ENCODE assay signal across 38 cellular contexts in the genomic region with DNA sequence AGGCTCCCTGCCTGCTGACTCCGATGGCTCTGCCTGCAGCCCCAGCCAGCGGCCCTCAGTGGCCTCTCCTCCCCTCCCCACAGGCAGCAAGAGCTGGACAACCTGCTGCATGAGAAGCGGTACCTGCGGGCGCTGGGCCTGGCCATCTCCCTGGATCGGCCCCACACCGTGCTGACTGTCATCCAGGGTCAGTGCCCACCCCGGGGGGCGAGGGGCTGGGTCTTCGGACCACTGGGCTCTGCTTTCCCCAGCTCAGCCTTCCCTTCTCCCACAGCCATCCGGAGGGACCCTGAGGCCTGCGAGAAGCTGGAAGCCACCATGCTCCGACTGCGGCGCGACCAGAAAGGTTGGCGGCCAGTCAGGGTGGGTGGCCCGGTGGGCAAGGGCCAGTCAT. TPM values are rescaled to one million over a fixed set of nuclear protein-coding genes. Genes with fewer than 3 reads are reported as not detected.
"Had no signal": no experiment of that assay in that cellular context is flagged by ENCODE, and none has a peak within 500 bp of the region (broad histone marks: within the 10 kb centered on the region; RNA-seq: fewer than 3 reads in every experiment).

No MANE protein-coding gene starts in this region.

- H3K4me3 ChIP-seq: adrenal gland, MG63 had no signal

- H3K9me3 ChIP-seq: adrenal gland, MG63, Peyer's patch had no signal

- FAIRE-seq: bronchial epithelial cell had no signal

- H3K27me3 ChIP-seq: Peyer's patch had no signal

- H3K27ac Mint-ChIP-seq: activated B cell treated with CpG ODN at 0.5 μM for 24 hours; activated CD4-positive, alpha-beta memory T cell treated with anti-CD3 and anti-CD28 coated beads for 36 hours; activated naive CD4-positive, alpha-beta T cell treated with anti-CD3 and anti-CD28 coated beads for 36 hours; activated naive CD4-positive, alpha-beta T cell treated with anti-CD3 and anti-CD28 coated beads, Interleukin-2, amount 50 U/mL, for 72 hours; activated T-helper 1 cell treated with anti-CD3 and anti-CD28 coated beads, Interleukin-12 subunit alpha, Interleukin-12 subunit beta, Interleukin-2, Interleukin-4 antibody, amounts not matched to agents 30 ng/mL and 10 ng/mL and 1 ng/mL, durations not matched to agents 14 hours and 24 hours and 36 hours; brain; T-cell; T-helper 17 cell had no signal

- ATAC-seq: activated naive CD4-positive, alpha-beta T cell treated with anti-CD3 and anti-CD28 coated beads, Interleukin-2, amount 50 U/mL, for 72 hours; activated T-cell treated with anti-CD3 and anti-CD28 coated beads, Interleukin-2, amount 50 U/mL, for 4 hours; PC-3; Right ventricle myocardium inferior; SK-N-SH treated with all-trans-retinoic acid at 6 μM for 48 hours; T-cell; T-helper 17 cell had no signal

- H3K27ac ChIP-seq: adrenal gland, VCaP had no signal

- H3K9me3 Mint-ChIP-seq: activated B cell treated with CpG ODN at 0.5 μM for 24 hours; activated CD4-positive, alpha-beta memory T cell treated with anti-CD3 and anti-CD28 coated beads for 36 hours; activated naive CD4-positive, alpha-beta T cell treated with anti-CD3 and anti-CD28 coated beads for 36 hours; activated naive CD4-positive, alpha-beta T cell treated with anti-CD3 and anti-CD28 coated beads, Interleukin-2, amount 50 U/mL, for 72 hours; activated T-cell treated with anti-CD3 and anti-CD28 coated beads, Interleukin-2, amount 50 U/mL, for 4 hours; activated T-helper 1 cell treated with anti-CD3 and anti-CD28 coated beads, Interleukin-12 subunit alpha, Interleukin-12 subunit beta, Interleukin-2, Interleukin-4 antibody, amounts not matched to agents 30 ng/mL and 10 ng/mL and 1 ng/mL, durations not matched to agents 14 hours and 24 hours and 36 hours; T-cell had no signal

- H3K4me3 Mint-ChIP-seq: activated B cell treated with CpG ODN at 0.5 μM for 24 hours; activated CD4-positive, alpha-beta memory T cell treated with anti-CD3 and anti-CD28 coated beads for 36 hours; activated naive CD4-positive, alpha-beta T cell treated with anti-CD3 and anti-CD28 coated beads for 36 hours; activated T-cell treated with anti-CD3 and anti-CD28 coated beads, Interleukin-2, amount 50 U/mL, for 4 hours; activated T-helper 1 cell treated with anti-CD3 and anti-CD28 coated beads, Interleukin-12 subunit alpha, Interleukin-12 subunit beta, Interleukin-2, Interleukin-4 antibody, amounts not matched to agents 30 ng/mL and 10 ng/mL and 1 ng/mL, durations not matched to agents 14 hours and 24 hours and 36 hours; brain; T-cell; T-helper 17 cell had no signal

- DNase-seq: activated B cell treated with CpG ODN at 0.5 μM for 24 hours; activated CD4-positive, alpha-beta memory T cell treated with anti-CD3 and anti-CD28 coated beads for 36 hours; activated CD4-positive, alpha-beta T cell treated with anti-CD3 and anti-CD28 coated beads for 4 hours; activated CD4-positive, alpha-beta T cell treated with anti-CD3 and anti-CD28 coated beads, Interleukin-2, amount 50 U/mL, for 1 hour; activated CD4-positive, CD25-positive, alpha-beta regulatory T cell treated with anti-CD3 and anti-CD28 coated beads, Interleukin-2, amount 50 U/mL, for 72 hours; activated CD8-positive, alpha-beta memory T cell treated with anti-CD3 and anti-CD28 coated beads, Interleukin-2, amount 50 U/mL, for 4 hours; activated gamma-delta T cell treated with Interleukin-2 at 50 U/mL for 16 hours; activated naive CD4-positive, alpha-beta T cell treated with anti-CD3 and anti-CD28 coated beads for 36 hours; activated T-cell treated with anti-CD3 and anti-CD28 coated beads for 4 hours; activated T-cell treated with anti-CD3 and anti-CD28 coated beads, Interleukin-2, amount 50 U/mL, for 4 hours; adrenal gland; caudate nucleus; cerebellar nuclear complex; Kasumi-1; MG63; NCI-H1048; NCI-H1105 treated with DMSO at 0.1 percent for 48 hours; NCI-H1436; NCI-H1694; NCI-H1930; NCI-H345; NCI-H524 treated with DMSO at 0.1 percent for 48 hours; PC-3; Peyer's patch; RPMI8226; SIG-M5; T-cell; T-helper 17 cell; T-helper 9 cell had no signal

RNA-seq across cellular contexts. Expression of a gene that starts 3.4 kb away (rescaled TPM):
- total RNA-seq: activated CD4-positive, alpha-beta memory T cell treated with anti-CD3 and anti-CD28 coated beads for 36 hours; activated naive CD4-positive, alpha-beta T cell treated with anti-CD3 and anti-CD28 coated beads for 36 hours; activated naive CD4-positive, alpha-beta T cell treated with anti-CD3 and anti-CD28 coated beads, Interleukin-2, amount 50 U/mL, for 72 hours; activated T-helper 1 cell treated with anti-CD3 and anti-CD28 coated beads, Interleukin-12 subunit alpha, Interleukin-12 subunit beta, Interleukin-2, Interleukin-4 antibody, amounts not matched to agents 30 ng/mL and 10 ng/mL and 1 ng/mL, durations not matched to agents 14 hours and 24 hours and 36 hours; SK-MEL-5 had no signal

RNA-seq across cellular contexts. Expression of a gene that starts 11.2 kb away (rescaled TPM):
- total RNA-seq: activated B cell treated with CpG ODN at 0.5 μM for 24 hours; activated CD4-positive, alpha-beta memory T cell treated with anti-CD3 and anti-CD28 coated beads for 36 hours; activated naive CD4-positive, alpha-beta T cell treated with anti-CD3 and anti-CD28 coated beads for 36 hours; bronchial epithelial cell; NCI-H460; PC-3; Peyer's patch; Right ventricle myocardium inferior; SK-MEL-5; T-helper 17 cell had no signal
